In genomic region chr17:75205793-75206163, GRCh38 we compare ENCODE assay signal across 1 cellular context.
TF ChIP-seq lines count a peak whose summit lies in the region.

No MANE protein-coding gene starts in this region.

TF ChIP-seq in H1, 55 proteins besides CTCF, POLR2A, EP300 and RAD21:
- TF ChIP-seq PHF8 (conservative IDR thresholded peaks at IDR 0.05; ENCODE audit: low read depth, low read length), result peak; percentile 55
- TF ChIP-seq SIN3A (conservative IDR thresholded peaks at IDR 0.05 in 1 of 2, IDR thresholded peaks at IDR 0.05 in 1 of 2; ENCODE audit: low read depth in 1 of 2, low read length in 2 of 2), result peak in 1 of 2 experiments; percentile 18; a peak in 1 of 4 replicates
- no peak for TF ChIP-seq TCF12 (IDR thresholded peaks at IDR 0.05; ENCODE audit: low read depth, low read length)
- no peak for TF ChIP-seq MAFK (IDR thresholded peaks at IDR 0.05; ENCODE audit: low read depth, low read length)
- peak; percentile 86 for TF ChIP-seq SAP30 (IDR thresholded peaks at IDR 0.05; ENCODE audit: insufficient read depth, insufficient replicate concordance, low read length)
- TF ChIP-seq POLR2AphosphoS5 (IDR thresholded peaks at IDR 0.05; ENCODE audit: low read depth, low read length), result 0 out of 2 replicates have a peak, but pooled peaks have one; percentile 49
